Comparison of ENCODE assay signal across 15 cellular contexts in genomic region chr6:32112436-32112980, GRCh38. TPM values are rescaled to one million over a fixed set of nuclear protein-coding genes. Genes with fewer than 3 reads are reported as not detected.
DNase-seq lines count a peak whose midpoint lies in the region; ATAC-seq and TF ChIP-seq lines count a peak whose summit lies in the region.
"Had no signal": no experiment of that assay in that cellular context is flagged by ENCODE, and none has a peak within 500 bp of the region (broad histone marks: within the 10 kb centered on the region; RNA-seq: fewer than 3 reads in every experiment).

No MANE protein-coding gene starts in this region.

- H2BK120ac ChIP-seq in trophoblast cell (ENCODE audit: insufficient read depth, low read length, poor library complexity), result no peak overlapping the region

- intact Hi-C loops in ascending aorta (cut with DNase I) (no loop called here), gastrocnemius medialis (cut with DNase I; ENCODE audit: low total_unique reads) (loop anchor here (2.0 to 10.0 kb wide), 2 partner anchors 26 to 68 kb away; no protein-coding TSS in a partner anchor)

- ATAC-seq in gastrocnemius medialis, result no peak
- ATAC-seq in HG03095 (IDR thresholded peaks at IDR 0.05; ENCODE audit: unreplicated experiment), result no peak
- ATAC-seq: SK-N-SH treated with all-trans-retinoic acid at 6 μM for 48 hours had no signal

- in situ Hi-C loops in gastrocnemius medialis (cut with MboI; ENCODE audit: low sequenced_read_pairs in 4 of 4), result no loop called here

- peak; percentile 68 for DNase-seq in AG10803 (ENCODE audit: low read depth)
- no peak for DNase-seq in ascending aorta (ENCODE audit: low spot score in 2 of 2)
- DNase-seq in right atrium auricular region (ENCODE audit: low spot score), result no peak
- peak in 1 of 2 donors; percentile 64 for DNase-seq in gastrocnemius medialis
- DNase-seq in HCEC 1CT, result no peak
- no peak for DNase-seq in trophoblast cell
- no peak for DNase-seq in UCSD-AML1 (lab: John Stamatoyannopoulos, UW; ENCODE audit: unreplicated experiment)
- DNase-seq: activated naive CD4-positive, alpha-beta T cell treated with Interleukin-2 at 50 U/mL for 16 hours; MM.1S; retina; stimulated activated CD4-positive, alpha-beta T cell treated with anti-CD3 and anti-CD28 coated beads, Interleukin-4, amount 100 ng/mL, for 4 hours; stimulated activated naive CD4-positive, alpha-beta T cell had no signal

- H3K18ac ChIP-seq in trophoblast cell (ENCODE audit: low read length), result no peak overlapping the region

- H2BK12ac ChIP-seq in trophoblast cell (ENCODE audit: low read length), result no peak overlapping the region

- H3K9me3 ChIP-seq in ascending aorta (no peaks in the 10 kb centered on the region), right atrium auricular region (no peaks in the 10 kb centered on the region), gastrocnemius medialis (no peaks in the 10 kb centered on the region), trophoblast cell (ENCODE audit: insufficient read depth, low read depth, low read length) (peaks cover 2% of the 10 kb centered on the region)

- no peaks in the 10 kb centered on the region for H3K79me1 ChIP-seq in trophoblast cell (ENCODE audit: low read length)

- H3K27ac ChIP-seq in ascending aorta, result peak overlapping the region; percentile 68 to 81
- peak overlapping the region; percentile 83 to 89 for H3K27ac ChIP-seq in right atrium auricular region
- H3K27ac ChIP-seq in gastrocnemius medialis, result peak overlapping the region; percentile 24 to 77 (median 71)
- no peak overlapping the region for H3K27ac ChIP-seq in trophoblast cell (ENCODE audit: low read depth, low read length)
- H3K27ac ChIP-seq: epithelial cell of prostate had no signal

- no peak overlapping the region for H3K23ac ChIP-seq in trophoblast cell (ENCODE audit: low read length)

- H3K4me1 ChIP-seq in ascending aorta, result peaks cover 7 to 44% of the 10 kb centered on the region in 2 donors
- H3K4me1 ChIP-seq in right atrium auricular region, result peaks cover 0 to 78% of the 10 kb centered on the region in 2 donors
- peaks cover 21 to 32% of the 10 kb centered on the region in 2 donors for H3K4me1 ChIP-seq in gastrocnemius medialis
- H3K4me1 ChIP-seq in trophoblast cell (ENCODE audit: control insufficient read depth in 1 of 2, insufficient read depth in 2 of 2, low read length in 2 of 2), result peaks cover 4 to 7% of the 10 kb centered on the region in 2 experiments

- H3K4ac ChIP-seq in trophoblast cell (ENCODE audit: low read depth, low read length), result no peak overlapping the region

- H2BK5ac ChIP-seq in trophoblast cell (ENCODE audit: low read depth, low read length, poor library complexity), result no peak overlapping the region

- no peak overlapping the region for H4K12ac ChIP-seq in trophoblast cell (ENCODE audit: low read depth, low read length)

- H4K91ac ChIP-seq in trophoblast cell (ENCODE audit: low read depth, low read length), result no peak overlapping the region

- no peak for TF ChIP-seq POLR2A in gastrocnemius medialis (IDR thresholded peaks at IDR 0.05)

- H3K36me3 ChIP-seq in ascending aorta (peaks cover 12 to 22% of the 10 kb centered on the region in 2 donors), right atrium auricular region (peaks cover 13% of the 10 kb centered on the region), gastrocnemius medialis (peaks cover 0 to 28% of the 10 kb centered on the region in 2 donors), trophoblast cell (ENCODE audit: control insufficient read depth in 1 of 2, insufficient read depth in 2 of 2, low read length in 2 of 2) (peaks cover 25 to 27% of the 10 kb centered on the region in 2 experiments)

- H2AK5ac ChIP-seq in trophoblast cell (ENCODE audit: low read length), result no peak overlapping the region

- H3K9ac ChIP-seq in trophoblast cell (ENCODE audit: low read length), result no peak overlapping the region

- no peak overlapping the region for H3K14ac ChIP-seq in trophoblast cell (ENCODE audit: low read length)

- no peak overlapping the region for H3K4me2 ChIP-seq in trophoblast cell (ENCODE audit: low read length)

- WGBS in trophoblast cell (ENCODE audit: extremely low coverage, insufficient coverage, insufficient read length), result no CpG with 5 or more reads among the region's 9 CpGs

- no peaks in the 10 kb centered on the region for H3K79me2 ChIP-seq in trophoblast cell (ENCODE audit: control insufficient read depth, insufficient read depth, low read length, poor library complexity)

- no peak overlapping the region for H3K4me3 ChIP-seq in AG10803 (ENCODE audit: low read length)
- no peak overlapping the region for H3K4me3 ChIP-seq in ascending aorta
- no peak overlapping the region for H3K4me3 ChIP-seq in right atrium auricular region
- H3K4me3 ChIP-seq in gastrocnemius medialis, result no peak overlapping the region
- H3K4me3 ChIP-seq in trophoblast cell (ENCODE audit: low read depth, low read length), result no peak overlapping the region

- H3K27me3 ChIP-seq in ascending aorta (no peaks in the 10 kb centered on the region), right atrium auricular region (no peaks in the 10 kb centered on the region), gastrocnemius medialis (peaks cover 4 to 20% (median 7%) of the 10 kb centered on the region in 3 donors), trophoblast cell (ENCODE audit: insufficient read depth, low read length) (no peaks in the 10 kb centered on the region)

- no peak overlapping the region for H4K8ac ChIP-seq in trophoblast cell (ENCODE audit: low read depth, low read length)

- no peak for TF ChIP-seq CTCF in AG10803 (conservative IDR thresholded peaks at IDR 0.05; ENCODE audit: low read length)
- no peak for TF ChIP-seq CTCF in ascending aorta (IDR thresholded peaks at IDR 0.05)
- no peak for TF ChIP-seq CTCF in right atrium auricular region (IDR thresholded peaks at IDR 0.05)
- no peak for TF ChIP-seq CTCF in gastrocnemius medialis (IDR thresholded peaks at IDR 0.05 in 4 of 5, conservative IDR thresholded peaks at IDR 0.05 in 1 of 5)

- no peak overlapping the region for H2AFZ ChIP-seq in trophoblast cell (ENCODE audit: insufficient read depth, low read length, poor library complexity)

RNA-seq across cellular contexts. Expression of gene TNXB, which starts 3.4 kb away (rescaled TPM):
- 493 TPM for total RNA-seq in ascending aorta
- 100 to 1,000 TPM; 138 to 210 TPM for total RNA-seq in right atrium auricular region
- 10 to 100 TPM; 12.0 to 37.0 (median 33.5) TPM for total RNA-seq in gastrocnemius medialis
- 2.3 and 2.4 TPM in 2 replicates for polyA plus RNA-seq in trophoblast cell (2013)

RNA-seq across cellular contexts. Expression of gene ATF6B, which starts 15.5 kb away (rescaled TPM):
- total RNA-seq in ascending aorta (123 TPM), right atrium auricular region (10 to 100 TPM; 15.0 to 15.3 TPM), gastrocnemius medialis (10 to 100 TPM in 2 of 4 donors, 1 to 10 TPM in 2; 6.8 to 18.4 (median 9.5) TPM)
- polyA plus RNA-seq in trophoblast cell (2013), result 52.6 and 54.2 TPM in 2 replicates

RNA-seq across cellular contexts. Expression of gene FKBPL, which starts 17.6 kb away (rescaled TPM):
- not detected for total RNA-seq in ascending aorta
- 1 to 10 TPM; 1.1 to 3.4 TPM for total RNA-seq in right atrium auricular region
- total RNA-seq in gastrocnemius medialis, result 1 to 10 TPM; 2.6 to 6.0 (median 3.9) TPM
- 9.9 and 10.1 TPM in 2 replicates for polyA plus RNA-seq in trophoblast cell (2013)

RNA-seq across cellular contexts. Expression of gene PRRT1, which starts 39.2 kb away (rescaled TPM):
- total RNA-seq in ascending aorta (1.4 TPM), right atrium auricular region (1 to 10 TPM in 1 of 2 donors, under 1 TPM in 1; 0.70 to 1.1 TPM), gastrocnemius medialis (under 1 TPM in 1 of 4 donors, not detected in 3; 0.49 TPM)
- 1.1 and 1.2 TPM in 2 replicates for polyA plus RNA-seq in trophoblast cell (2013)

RNA-seq across cellular contexts. Expression of gene PPT2, which starts 41.4 kb away (rescaled TPM):
- total RNA-seq in ascending aorta (839 TPM), right atrium auricular region (10 to 100 TPM; 19.5 to 27.0 TPM), gastrocnemius medialis (10 to 100 TPM; 16.2 to 72.7 (median 21.4) TPM)
- 39.7 and 44.5 TPM in 2 replicates for polyA plus RNA-seq in trophoblast cell (2013)
